Comparison of ENCODE assay signal across 2 cellular contexts in the genomic region with DNA sequence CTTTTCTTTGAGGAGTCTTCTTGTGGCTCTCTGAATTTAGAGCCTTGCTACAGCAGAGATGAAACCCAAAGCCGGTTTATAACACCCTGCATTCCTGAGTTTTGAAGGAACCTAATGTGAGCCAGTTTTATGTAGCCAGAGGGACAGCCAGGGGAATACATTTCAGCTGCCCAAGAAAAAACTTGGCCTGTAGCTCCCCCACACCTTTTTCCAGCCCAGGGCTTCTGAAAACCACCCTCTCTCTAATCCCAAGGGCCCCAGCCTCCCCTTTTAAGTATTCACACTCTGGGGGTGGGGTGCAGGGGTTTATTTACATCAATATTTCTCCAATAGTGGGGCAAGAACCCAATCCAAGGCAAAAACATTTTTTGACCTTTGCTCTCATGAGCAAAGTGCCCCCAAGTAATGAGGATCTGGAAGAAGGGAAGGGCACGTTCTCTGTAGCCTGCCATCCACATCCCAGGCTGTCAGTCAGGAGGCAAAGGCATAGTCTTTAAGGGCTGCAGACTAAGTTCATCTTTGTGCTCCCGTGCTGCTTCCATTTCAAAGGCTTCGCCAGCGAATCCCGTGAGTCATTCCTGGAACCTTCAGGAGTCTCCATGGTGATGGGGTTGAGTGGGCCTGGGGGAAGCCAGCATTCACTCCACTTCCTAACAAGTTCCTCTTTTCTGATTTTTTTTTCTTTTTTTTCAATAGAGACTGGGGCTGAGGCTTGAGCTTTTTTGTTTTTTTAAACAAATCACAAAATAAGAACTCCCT.
TF ChIP-seq lines count a peak whose summit lies in the region.

No MANE protein-coding gene starts in this region.

TF ChIP-seq in GM23338, 12 proteins besides CTCF, POLR2A, EP300 and RAD21 (continued from another document):
- TF ChIP-seq, protein P1, sequence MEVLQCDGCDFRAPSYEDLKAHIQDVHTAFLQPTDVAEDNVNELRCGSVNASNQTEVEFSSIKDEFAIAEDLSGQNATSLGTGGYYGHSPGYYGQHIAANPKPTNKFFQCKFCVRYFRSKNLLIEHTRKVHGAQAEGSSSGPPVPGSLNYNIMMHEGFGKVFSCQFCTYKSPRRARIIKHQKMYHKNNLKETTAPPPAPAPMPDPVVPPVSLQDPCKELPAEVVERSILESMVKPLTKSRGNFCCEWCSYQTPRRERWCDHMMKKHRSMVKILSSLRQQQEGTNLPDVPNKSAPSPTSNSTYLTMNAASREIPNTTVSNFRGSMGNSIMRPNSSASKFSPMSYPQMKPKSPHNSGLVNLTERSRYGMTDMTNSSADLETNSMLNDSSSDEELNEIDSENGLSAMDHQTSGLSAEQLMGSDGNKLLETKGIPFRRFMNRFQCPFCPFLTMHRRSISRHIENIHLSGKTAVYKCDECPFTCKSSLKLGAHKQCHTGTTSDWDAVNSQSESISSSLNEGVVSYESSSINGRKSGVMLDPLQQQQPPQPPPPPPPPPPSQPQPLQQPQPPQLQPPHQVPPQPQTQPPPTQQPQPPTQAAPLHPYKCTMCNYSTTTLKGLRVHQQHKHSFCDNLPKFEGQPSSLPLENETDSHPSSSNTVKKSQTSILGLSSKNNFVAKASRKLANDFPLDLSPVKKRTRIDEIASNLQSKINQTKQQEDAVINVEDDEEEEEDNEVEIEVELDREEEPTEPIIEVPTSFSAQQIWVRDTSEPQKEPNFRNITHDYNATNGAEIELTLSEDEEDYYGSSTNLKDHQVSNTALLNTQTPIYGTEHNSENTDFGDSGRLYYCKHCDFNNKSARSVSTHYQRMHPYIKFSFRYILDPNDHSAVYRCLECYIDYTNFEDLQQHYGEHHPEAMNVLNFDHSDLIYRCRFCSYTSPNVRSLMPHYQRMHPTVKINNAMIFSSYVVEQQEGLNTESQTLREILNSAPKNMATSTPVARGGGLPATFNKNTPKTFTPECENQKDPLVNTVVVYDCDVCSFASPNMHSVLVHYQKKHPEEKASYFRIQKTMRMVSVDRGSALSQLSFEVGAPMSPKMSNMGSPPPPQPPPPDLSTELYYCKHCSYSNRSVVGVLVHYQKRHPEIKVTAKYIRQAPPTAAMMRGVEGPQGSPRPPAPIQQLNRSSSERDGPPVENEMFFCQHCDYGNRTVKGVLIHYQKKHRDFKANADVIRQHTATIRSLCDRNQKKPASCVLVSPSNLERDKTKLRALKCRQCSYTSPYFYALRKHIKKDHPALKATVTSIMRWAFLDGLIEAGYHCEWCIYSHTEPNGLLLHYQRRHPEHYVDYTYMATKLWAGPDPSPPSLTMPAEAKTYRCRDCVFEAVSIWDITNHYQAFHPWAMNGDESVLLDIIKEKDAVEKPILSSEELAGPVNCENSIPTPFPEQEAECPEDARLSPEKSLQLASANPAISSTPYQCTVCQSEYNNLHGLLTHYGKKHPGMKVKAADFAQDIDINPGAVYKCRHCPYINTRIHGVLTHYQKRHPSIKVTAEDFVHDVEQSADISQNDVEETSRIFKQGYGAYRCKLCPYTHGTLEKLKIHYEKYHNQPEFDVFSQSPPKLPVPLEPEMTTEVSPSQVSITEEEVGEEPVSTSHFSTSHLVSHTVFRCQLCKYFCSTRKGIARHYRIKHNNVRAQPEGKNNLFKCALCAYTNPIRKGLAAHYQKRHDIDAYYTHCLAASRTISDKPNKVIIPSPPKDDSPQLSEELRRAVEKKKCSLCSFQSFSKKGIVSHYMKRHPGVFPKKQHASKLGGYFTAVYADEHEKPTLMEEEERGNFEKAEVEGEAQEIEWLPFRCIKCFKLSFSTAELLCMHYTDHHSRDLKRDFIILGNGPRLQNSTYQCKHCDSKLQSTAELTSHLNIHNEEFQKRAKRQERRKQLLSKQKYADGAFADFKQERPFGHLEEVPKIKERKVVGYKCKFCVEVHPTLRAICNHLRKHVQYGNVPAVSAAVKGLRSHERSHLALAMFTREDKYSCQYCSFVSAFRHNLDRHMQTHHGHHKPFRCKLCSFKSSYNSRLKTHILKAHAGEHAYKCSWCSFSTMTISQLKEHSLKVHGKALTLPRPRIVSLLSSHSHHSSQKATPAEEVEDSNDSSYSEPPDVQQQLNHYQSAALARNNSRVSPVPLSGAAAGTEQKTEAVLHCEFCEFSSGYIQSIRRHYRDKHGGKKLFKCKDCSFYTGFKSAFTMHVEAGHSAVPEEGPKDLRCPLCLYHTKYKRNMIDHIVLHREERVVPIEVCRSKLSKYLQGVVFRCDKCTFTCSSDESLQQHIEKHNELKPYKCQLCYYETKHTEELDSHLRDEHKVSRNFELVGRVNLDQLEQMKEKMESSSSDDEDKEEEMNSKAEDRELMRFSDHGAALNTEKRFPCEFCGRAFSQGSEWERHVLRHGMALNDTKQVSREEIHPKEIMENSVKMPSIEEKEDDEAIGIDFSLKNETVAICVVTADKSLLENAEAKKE (CRISPR knock-in tag; IDR thresholded peaks at IDR 0.05), result no peak
- no peak for TF ChIP-seq EZH2 (IDR thresholded peaks at IDR 0.05; ENCODE audit: low read depth, unreplicated experiment)
- no peak for TF ChIP-seq POLR2AphosphoS5 (IDR thresholded peaks at IDR 0.05; ENCODE audit: low read depth)
- no peak for TF ChIP-seq JUNB (IDR thresholded peaks at IDR 0.05; ENCODE audit: unreplicated experiment)
- TF ChIP-seq STAT1 (IDR thresholded peaks at IDR 0.05; ENCODE audit: unreplicated experiment), result no peak

TF ChIP-seq in SK-N-SH, 30 proteins besides CTCF, POLR2A, EP300 and RAD21 (continued from another document):
- TF ChIP-seq, protein P2, sequence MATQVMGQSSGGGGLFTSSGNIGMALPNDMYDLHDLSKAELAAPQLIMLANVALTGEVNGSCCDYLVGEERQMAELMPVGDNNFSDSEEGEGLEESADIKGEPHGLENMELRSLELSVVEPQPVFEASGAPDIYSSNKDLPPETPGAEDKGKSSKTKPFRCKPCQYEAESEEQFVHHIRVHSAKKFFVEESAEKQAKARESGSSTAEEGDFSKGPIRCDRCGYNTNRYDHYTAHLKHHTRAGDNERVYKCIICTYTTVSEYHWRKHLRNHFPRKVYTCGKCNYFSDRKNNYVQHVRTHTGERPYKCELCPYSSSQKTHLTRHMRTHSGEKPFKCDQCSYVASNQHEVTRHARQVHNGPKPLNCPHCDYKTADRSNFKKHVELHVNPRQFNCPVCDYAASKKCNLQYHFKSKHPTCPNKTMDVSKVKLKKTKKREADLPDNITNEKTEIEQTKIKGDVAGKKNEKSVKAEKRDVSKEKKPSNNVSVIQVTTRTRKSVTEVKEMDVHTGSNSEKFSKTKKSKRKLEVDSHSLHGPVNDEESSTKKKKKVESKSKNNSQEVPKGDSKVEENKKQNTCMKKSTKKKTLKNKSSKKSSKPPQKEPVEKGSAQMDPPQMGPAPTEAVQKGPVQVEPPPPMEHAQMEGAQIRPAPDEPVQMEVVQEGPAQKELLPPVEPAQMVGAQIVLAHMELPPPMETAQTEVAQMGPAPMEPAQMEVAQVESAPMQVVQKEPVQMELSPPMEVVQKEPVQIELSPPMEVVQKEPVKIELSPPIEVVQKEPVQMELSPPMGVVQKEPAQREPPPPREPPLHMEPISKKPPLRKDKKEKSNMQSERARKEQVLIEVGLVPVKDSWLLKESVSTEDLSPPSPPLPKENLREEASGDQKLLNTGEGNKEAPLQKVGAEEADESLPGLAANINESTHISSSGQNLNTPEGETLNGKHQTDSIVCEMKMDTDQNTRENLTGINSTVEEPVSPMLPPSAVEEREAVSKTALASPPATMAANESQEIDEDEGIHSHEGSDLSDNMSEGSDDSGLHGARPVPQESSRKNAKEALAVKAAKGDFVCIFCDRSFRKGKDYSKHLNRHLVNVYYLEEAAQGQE (IDR thresholded peaks at IDR 0.05; ENCODE audit: low read depth, low read length), result no peak
- peak; percentile 28; the same call in 1 of the 2 replicates for TF ChIP-seq NFIC (IDR thresholded peaks at IDR 0.05; ENCODE audit: borderline replicate concordance)
- peak; percentile 45; the same call in 1 of the 2 replicates for TF ChIP-seq YY1 (IDR thresholded peaks at IDR 0.05; ENCODE audit: low read depth)
- peak; percentile 65 for TF ChIP-seq FOSL2 (IDR thresholded peaks at IDR 0.05; ENCODE audit: borderline replicate concordance, low read depth)
- TF ChIP-seq, protein P3, sequence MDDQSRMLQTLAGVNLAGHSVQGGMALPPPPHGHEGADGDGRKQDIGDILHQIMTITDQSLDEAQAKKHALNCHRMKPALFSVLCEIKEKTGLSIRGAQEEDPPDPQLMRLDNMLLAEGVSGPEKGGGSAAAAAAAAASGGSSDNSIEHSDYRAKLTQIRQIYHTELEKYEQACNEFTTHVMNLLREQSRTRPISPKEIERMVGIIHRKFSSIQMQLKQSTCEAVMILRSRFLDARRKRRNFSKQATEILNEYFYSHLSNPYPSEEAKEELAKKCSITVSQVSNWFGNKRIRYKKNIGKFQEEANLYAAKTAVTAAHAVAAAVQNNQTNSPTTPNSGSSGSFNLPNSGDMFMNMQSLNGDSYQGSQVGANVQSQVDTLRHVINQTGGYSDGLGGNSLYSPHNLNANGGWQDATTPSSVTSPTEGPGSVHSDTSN (IDR thresholded peaks at IDR 0.05), result peak; percentile 58; the same call in 1 of the 2 replicates
- TF ChIP-seq, protein P4, sequence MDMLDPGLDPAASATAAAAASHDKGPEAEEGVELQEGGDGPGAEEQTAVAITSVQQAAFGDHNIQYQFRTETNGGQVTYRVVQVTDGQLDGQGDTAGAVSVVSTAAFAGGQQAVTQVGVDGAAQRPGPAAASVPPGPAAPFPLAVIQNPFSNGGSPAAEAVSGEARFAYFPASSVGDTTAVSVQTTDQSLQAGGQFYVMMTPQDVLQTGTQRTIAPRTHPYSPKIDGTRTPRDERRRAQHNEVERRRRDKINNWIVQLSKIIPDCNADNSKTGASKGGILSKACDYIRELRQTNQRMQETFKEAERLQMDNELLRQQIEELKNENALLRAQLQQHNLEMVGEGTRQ (IDR thresholded peaks at IDR 0.05; ENCODE audit: borderline replicate concordance, low read depth, low read length), result no peak
- TF ChIP-seq, protein P5, sequence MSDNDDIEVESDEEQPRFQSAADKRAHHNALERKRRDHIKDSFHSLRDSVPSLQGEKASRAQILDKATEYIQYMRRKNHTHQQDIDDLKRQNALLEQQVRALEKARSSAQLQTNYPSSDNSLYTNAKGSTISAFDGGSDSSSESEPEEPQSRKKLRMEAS (IDR thresholded peaks at IDR 0.05; ENCODE audit: low read depth), result peak; percentile 38; the same call in 1 of the 2 replicates
- TF ChIP-seq JUND (IDR thresholded peaks at IDR 0.05), result peak; percentile 66
- no peak for TF ChIP-seq POLR2AphosphoS5 (IDR thresholded peaks at IDR 0.05; ENCODE audit: low read depth, low read length)
